Comparison of ENCODE assay signal across 12 cellular contexts in the genomic region with DNA sequence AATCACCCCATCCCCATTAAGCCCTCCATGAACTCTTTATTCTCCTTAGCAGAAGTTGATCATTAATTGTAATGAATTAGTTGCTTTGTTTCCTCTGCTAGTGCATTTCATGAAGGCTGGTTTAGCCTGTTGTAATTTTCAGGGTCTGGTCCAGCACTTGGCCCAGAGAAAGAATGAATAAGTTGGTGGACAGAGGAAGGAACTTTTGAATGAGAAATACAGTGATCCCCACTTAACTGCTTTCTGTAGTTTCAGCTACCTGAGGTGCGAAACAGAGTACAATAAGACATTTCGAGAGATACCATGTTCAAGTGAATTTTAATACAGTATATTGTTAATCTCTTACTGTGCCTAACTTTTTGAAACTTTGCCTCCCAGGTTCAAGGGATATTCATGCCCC. TPM values are rescaled to one million over a fixed set of nuclear protein-coding genes. Genes with fewer than 3 reads are reported as not detected.
DNase-seq lines count a peak whose midpoint lies in the region; ATAC-seq, FAIRE-seq and TF ChIP-seq lines count a peak whose summit lies in the region.
"Had no signal": no experiment of that assay in that cellular context is flagged by ENCODE, and none has a peak within 500 bp of the region (broad histone marks: within the 10 kb centered on the region; RNA-seq: fewer than 3 reads in every experiment).

No MANE protein-coding gene starts in this region.

- TF ChIP-seq POLR2A in GM12878 (IDR thresholded peaks at IDR 0.05; ENCODE audit: low read depth, low read length) = no peak

- intact Hi-C loops in GM12878 (cut with micrococcal nuclease; ENCODE audit: unreplicated experiment) = no loop called here

- TF ChIP-seq CTCF in AG04450 (IDR thresholded peaks at IDR 0.05; ENCODE audit: low read depth, low read length) (no peak), GM12878 (IDR thresholded peaks at IDR 0.05 in 2 of 3, conservative IDR thresholded peaks at IDR 0.05 in 1 of 3; ENCODE audit: control insufficient read depth in 2 of 3, extremely low read depth in 1 of 3, insufficient read depth in 1 of 3, low read depth in 3 of 3, low read length in 3 of 3) (no peak), mesothelial cell of epicardium (IDR thresholded peaks at IDR 0.05; ENCODE audit: unreplicated experiment) (no peak)

- no peaks in the 10 kb centered on the region for H3K36me3 ChIP-seq in HUES6 (ENCODE audit: control insufficient read depth, insufficient read depth, low read length)
- H3K36me3 ChIP-seq in GM12878 (ENCODE audit: control insufficient read depth in 2 of 2, insufficient read depth in 2 of 2, low read length in 1 of 2) = no peaks in the 10 kb centered on the region; a peak in 1 of 4 replicates

- no peak for TF ChIP-seq EP300 in GM12878 (IDR thresholded peaks at IDR 0.05; ENCODE audit: borderline replicate concordance in 1 of 2, control insufficient read depth in 1 of 2, low read depth in 2 of 2, low read length in 2 of 2)

- peak overlapping the region; percentile 98 for H3K4me2 ChIP-seq in GM12878 (ENCODE audit: control insufficient read depth, insufficient read depth)

- H3K4me3 ChIP-seq in AG04450 (ENCODE audit: low read depth, low read length) = peak overlapping the region; percentile 90
- H3K4me3 ChIP-seq in HUES6 (ENCODE audit: low read depth, low read length) = peak overlapping the region; percentile 10; the same call in 1 of the 2 replicates
- H3K4me3 ChIP-seq in GM12878 = peak overlapping the region; percentile 100

- H3K4me1 ChIP-seq in HUES6 (ENCODE audit: control insufficient read depth, insufficient read depth, low read length) = peaks cover 13% of the 10 kb centered on the region
- 0 out of 2 replicates have a peak, but pooled peaks cover 3% of the 10 kb centered on the region for H3K4me1 ChIP-seq in GM12878 (ENCODE audit: control insufficient read depth, insufficient read depth, low read length)

- no peak for ATAC-seq in GM12878

- SMC1A ChIA-PET in GM12878 (lab: Charles Lee; ENCODE audit: uncharacterized antibody, unreplicated experiment) = interaction anchor here (0.7 to 3.6 kb wide), 11 partner anchors 8 to 412 kb away, joined by 3 to 29 read pairs (median 4); a partner anchor contains a TSS

- DNase-seq in AG04450 (ENCODE audit: low read depth, low spot score) = no peak
- no peak for DNase-seq in GM12878 (ENCODE audit: low read depth, low spot score)
- no peak for DNase-seq in mesothelial cell of epicardium (ENCODE audit: low spot score in 2 of 2, unreplicated experiment in 2 of 2)
- no peak for DNase-seq in NCI-H526 (lab: John Stamatoyannopoulos, UW)
- DNase-seq in NCI-H1694 (lab: John Stamatoyannopoulos, UW) = no peak
- no peak for DNase-seq in NCI-H82 treated with DMSO at 0.1 percent for 48 hours (lab: John Stamatoyannopoulos, UW; ENCODE audit: unreplicated experiment)
- DNase-seq in germinal center (ENCODE audit: low spot score) = no peak
- DNase-seq: glutamatergic neuron; NCI-H2171 treated with DMSO at 0.1 percent for 48 hours; stimulated activated CD4-positive, alpha-beta T cell treated with anti-CD3 and anti-CD28 coated beads, Interleukin-1b, Interleukin-23, amount 100 ng/mL, for 48 hours had no signal

- WGBS in GM12878 (ENCODE audit: insufficient coverage, insufficient replicate concordance, low lambda C conversion rate, missing lambda C conversion rate) = 95% methylated on average over 2 of the region's 2 CpGs

- no peak for TF ChIP-seq RAD21 in GM12878 (IDR thresholded peaks at IDR 0.05; ENCODE audit: insufficient read depth, low read depth, low read length)

- BruUV-seq in GM12878 (replicated peaks; lab: Mats Ljungman, UMichigan) = no TSS peak

- H3K9me3 Mint-ChIP-seq in mesothelial cell of epicardium = no peaks in the 10 kb centered on the region

- H3K9ac ChIP-seq in HUES6 (ENCODE audit: low read length) = no peak overlapping the region
- peak overlapping the region; percentile 14; the same call in 1 of the 2 replicates for H3K9ac ChIP-seq in GM12878 (ENCODE audit: control insufficient read depth, insufficient read depth, low read length)

- no peak for FAIRE-seq in GM12878 (lab: Jason Lieb, UNC)
- FAIRE-seq: G401.6 had no signal

- H3K4me3 Mint-ChIP-seq in mesothelial cell of epicardium = peak overlapping the region; percentile 79

- H3K27ac Mint-ChIP-seq in mesothelial cell of epicardium = peak overlapping the region; percentile 64

- no peaks in the 10 kb centered on the region for H3K36me3 Mint-ChIP-seq in mesothelial cell of epicardium

- RAD21 ChIA-PET in GM12878 (lab: Charles Lee; ENCODE audit: unreplicated experiment) = interaction anchor here (1.0 to 2.8 kb wide), 7 partner anchors 23 to 214 kb away, joined by 3 to 18 read pairs (median 3); a partner anchor contains a TSS

- H3K27me3 Mint-ChIP-seq in mesothelial cell of epicardium (ENCODE audit: low read depth) = no peaks in the 10 kb centered on the region

- in situ Hi-C loops in GM12878 (cut with MboI) = no loop called here

- H3K79me2 ChIP-seq in GM12878 (ENCODE audit: control insufficient read depth, insufficient read depth, low read length) = peaks cover 42% of the 10 kb centered on the region

- no peaks in the 10 kb centered on the region for H4K20me1 ChIP-seq in GM12878 (ENCODE audit: control insufficient read depth, insufficient read depth)

- peaks cover 27% of the 10 kb centered on the region for H3K4me1 Mint-ChIP-seq in mesothelial cell of epicardium

- H3K27me3 ChIP-seq in AG04450 (ENCODE audit: control insufficient read depth, insufficient read depth, low read length) = no peaks in the 10 kb centered on the region
- H3K27me3 ChIP-seq in HUES6 (ENCODE audit: control insufficient read depth, insufficient read depth, low read length) = peaks cover 68% of the 10 kb centered on the region
- H3K27me3 ChIP-seq in GM12878 (replicated peaks in 1 of 2; ENCODE audit: control insufficient read depth in 2 of 2, insufficient read depth in 2 of 2, low read length in 1 of 2) = no peaks in the 10 kb centered on the region

- no peaks in the 10 kb centered on the region; the same call in 1 of the 2 replicates for H3K9me3 ChIP-seq in AG04450 (ENCODE audit: control insufficient read depth, insufficient read depth, low read length)
- H3K9me3 ChIP-seq in HUES6 (ENCODE audit: control insufficient read depth, insufficient read depth, low read depth, low read length) = no peaks in the 10 kb centered on the region
- H3K9me3 ChIP-seq in GM12878 (replicated peaks; ENCODE audit: control insufficient read depth, insufficient read depth, low read length) = no peaks in the 10 kb centered on the region

- H3K27ac ChIP-seq in AG04450 (ENCODE audit: low read depth, low read length) (peak overlapping the region; percentile 65), HUES6 (ENCODE audit: low read depth, low read length) (no peak overlapping the region), GM12878 (ENCODE audit: control insufficient read depth, insufficient read depth) (peak overlapping the region; percentile 13; the same call in 1 of the 2 replicates)

- no peak overlapping the region; the same call in 1 of the 2 replicates for H2AFZ ChIP-seq in GM12878 (ENCODE audit: control insufficient read depth, low read depth, low read length)

- CTCF ChIA-PET in AG04450 (lab: Charles Lee) = interaction anchor here (0.7 to 1.9 kb wide), 5 partner anchors 44 to 520 kb away, joined by 3 to 10 read pairs (median 5); no protein-coding TSS in a partner anchor
- CTCF ChIA-PET in GM12878 (lab: Yijun Ruan, JAX) = interaction anchor here (1.0 to 5.1 kb wide), 8 partner anchors 11 to 214 kb away, joined by 3 to 49 read pairs (median 7); a partner anchor contains a TSS

- POLR2A ChIA-PET in AG04450 (lab: Yijun Ruan, JAX) = interaction anchor here (0.7 to 2.0 kb wide), 5 partner anchors 10 to 212 kb away, joined by 3 to 8 read pairs (median 5); a partner anchor contains a TSS
- POLR2A ChIA-PET in GM12878 (lab: Charles Lee) = interaction anchor here (0.6 to 2.6 kb wide), 5 partner anchors 22 to 233 kb away, joined by 3 to 11 read pairs (median 3); a partner anchor contains a TSS

TF ChIP-seq in GM12878, 131 proteins besides CTCF, POLR2A, EP300 and RAD21:
- TF ChIP-seq SPI1 (IDR thresholded peaks at IDR 0.05; ENCODE audit: borderline replicate concordance, insufficient read depth, low read depth, low read length) (no peak), MTA2 (IDR thresholded peaks at IDR 0.05; ENCODE audit: low read depth) (peak; percentile 33; the same call in 1 of the 2 replicates)
TF ChIP-seq in GM12878: peak in this region for 1.

RNA-seq across cellular contexts. Expression of a gene that starts 1.8 kb away (rescaled TPM):
- polyA plus RNA-seq in AG04450 (2011; rRNA removed) = 39.2 and 54.2 TPM in 2 replicates
- 29.8 and 63.5 TPM in 2 replicates for polyA minus RNA-seq in AG04450 (2011; rRNA and poly(A)+ RNA removed)
- 48.7 and 50.8 TPM in 2 replicates for total RNA-seq in GM12878 (2013; cell fraction: nucleolus; rRNA removed)
- total RNA-seq in GM12878 (2014; rRNA removed) = 12.9 and 13.5 TPM in 2 replicates
- total RNA-seq in GM12878 (2014; rRNA removed; fragmentation: Illumina TruSeq; extraction: Trizol) = 14.0 and 14.1 TPM in 2 replicates
- 32.0 and 32.5 TPM in 2 replicates for total RNA-seq in GM12878 (2021)
- polyA plus RNA-seq in GM12878 (2011; ENCODE audit: low read depth) = 3.6 TPM
- polyA plus RNA-seq in GM12878 (2011; rRNA removed) = 68.5 and 80.1 TPM in 2 replicates
- 20.5 and 29.3 TPM in 2 replicates for polyA plus RNA-seq in GM12878 (2011; cell fraction: cytosol; rRNA removed)
- polyA plus RNA-seq in GM12878 (2011; cell fraction: nucleus; rRNA removed) = 17.8 and 19.1 TPM in 2 replicates
- 6.1 and 7.7 TPM in 2 replicates for polyA plus RNA-seq in GM12878 (2012)
- polyA plus RNA-seq in GM12878 (2014; fragmentation: Illumina TruSeq; extraction: Trizol) = 30.6 and 33.2 TPM in 2 replicates
- 10 to 100 TPM in 1 of 2 experiments, 1 to 10 TPM in 1; 8.6 to 12.5 TPM for polyA plus RNA-seq in GM12878 (2014; fragmentation: Nextera tagmentation; extraction: Ambion mirVana)
- polyA plus RNA-seq in GM12878 (2014; rRNA removed) = 11.6 and 11.7 TPM in 2 replicates
- 10 to 100 TPM; 60.3 to 61.0 TPM for polyA plus RNA-seq in GM12878 (2016; fragmentation: Nextera tagmentation; extraction: Ambion mirVana)
- 69.5 and 114 TPM in 2 replicates for polyA minus RNA-seq in GM12878 (2011; rRNA and poly(A)+ RNA removed)
- 12.6 and 20.9 TPM in 2 replicates for polyA minus RNA-seq in GM12878 (2011; cell fraction: cytosol; rRNA and poly(A)+ RNA removed)
- 7.6 and 12.7 TPM in 2 replicates for polyA minus RNA-seq in GM12878 (2011; cell fraction: nucleus; rRNA and poly(A)+ RNA removed)
- 25.6 to 28.8 TPM (median 27.8 TPM) in 3 replicates for total RNA-seq in mesothelial cell of epicardium

Comparison
In these comparisons a context has a peak if more than half of its experiments do, and no peak if none do; other contexts are left out.
1. H3K4me3 ChIP-seq: peak in every context shown above with its lines; median percentile 100 in GM12878; 90 in AG04450; 10 in HUES6.